In the genomic region with DNA sequence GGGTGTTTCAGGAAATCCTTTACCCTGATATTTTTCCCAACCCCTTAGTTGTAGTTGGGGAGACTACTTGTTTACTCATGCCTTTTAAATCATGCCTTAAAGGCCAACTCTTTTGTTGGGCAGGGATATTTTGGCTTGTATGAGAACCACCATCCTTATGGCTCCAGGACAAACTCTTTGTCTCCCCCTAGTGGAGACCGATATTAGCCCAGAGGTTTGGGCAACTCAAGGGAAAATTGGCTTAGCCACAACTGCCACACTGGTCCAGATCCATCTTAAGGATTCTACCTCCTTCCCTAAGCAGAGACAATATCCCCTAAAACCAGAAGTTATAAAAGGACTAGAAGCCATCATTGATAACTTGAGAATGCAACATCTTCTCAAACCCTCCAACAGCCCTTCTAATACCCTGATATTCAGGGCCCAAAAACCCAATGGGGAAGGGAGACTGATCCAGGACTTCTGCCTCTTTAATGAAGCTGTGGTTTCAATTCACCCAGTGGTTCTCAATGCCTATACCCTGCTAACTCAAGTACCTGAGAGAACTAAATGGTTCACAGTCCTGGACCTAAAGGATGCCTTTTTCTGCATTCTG, we compare ENCODE assay signal across 12 cellular contexts.
DNase-seq lines count a peak whose midpoint lies in the region; ATAC-seq, FAIRE-seq and TF ChIP-seq lines count a peak whose summit lies in the region.
"Had no signal": no experiment of that assay in that cellular context is flagged by ENCODE, and none has a peak within 500 bp of the region (broad histone marks: within the 10 kb centered on the region; RNA-seq: fewer than 3 reads in every experiment).

No MANE protein-coding gene starts in this region.

- H3K9me3 ChIP-seq in WERI-Rb-1 (ENCODE audit: severe bottlenecking) (peaks cover 9% of the 10 kb centered on the region), pancreas (no peaks in the 10 kb centered on the region), psoas muscle (peaks cover 7% of the 10 kb centered on the region)

- 40 to 42% methylated on average over 1 of the region's 1 CpG for WGBS in pancreas, 2 donors
- WGBS in psoas muscle, 3 donors: 54 to 72% (median 63%) methylated on average over 1 of the region's 1 CpG

- H3K4me3 ChIP-seq in WERI-Rb-1 (ENCODE audit: low read depth, low read length) (no peak overlapping the region), pancreas (no peak overlapping the region), psoas muscle (no peak overlapping the region)
- H3K4me3 ChIP-seq: SJSA1 had no signal

- ATAC-seq in pancreas (peak in 1 of 4 donors; percentile 36), psoas muscle (no peak)

- no peaks in the 10 kb centered on the region for H3K27me3 ChIP-seq in WERI-Rb-1 (ENCODE audit: insufficient read depth, low read depth, severe bottlenecking)
- H3K27me3 ChIP-seq in pancreas: no peaks in the 10 kb centered on the region
- H3K27me3 ChIP-seq in psoas muscle (ENCODE audit: insufficient read depth in 3 of 3, low read length in 2 of 3): no peaks in the 10 kb centered on the region
- H3K27me3 ChIP-seq: SJSA1 had no signal

- H3K27ac ChIP-seq in WERI-Rb-1: no peak overlapping the region
- H3K27ac ChIP-seq in pancreas: no peak overlapping the region
- no peak overlapping the region for H3K27ac ChIP-seq in psoas muscle
- H3K27ac ChIP-seq: SJSA1 had no signal

- intact Hi-C loops in pancreas (cut with DNase I) (no loop called here), psoas muscle (cut with DNase I) (no loop called here)

- DNase-seq in NCI-H524 (lab: John Stamatoyannopoulos, UW): peak; percentile 8 to 15
- DNase-seq in NCI-H524 treated with DMSO at 0.1 percent for 48 hours (lab: John Stamatoyannopoulos, UW): no peak
- DNase-seq in WERI-Rb-1: no peak
- DNase-seq in pancreas: no peak
- DNase-seq in NCI-H1092 (lab: John Stamatoyannopoulos, UW): no peak
- DNase-seq in psoas muscle: no peak
- DNase-seq in HuH-7.5 (ENCODE audit: low spot score): no peak
- DNase-seq: hippocampal formation, NCI-H1930, retina had no signal

- H3K4me1 ChIP-seq in pancreas (no peaks in the 10 kb centered on the region), psoas muscle (no peaks in the 10 kb centered on the region)
- H3K4me1 ChIP-seq: SJSA1 had no signal

- TF ChIP-seq CTCF in LNCAP (IDR thresholded peaks at IDR 0.05): peak; percentile 41
- TF ChIP-seq CTCF in WERI-Rb-1 (IDR thresholded peaks at IDR 0.05; ENCODE audit: low read depth, low read length): peak; percentile 55
- peak; percentile 7 to 29 (median 20) for TF ChIP-seq CTCF in pancreas (IDR thresholded peaks at IDR 0.05)
- no peak for TF ChIP-seq CTCF in psoas muscle (IDR thresholded peaks at IDR 0.05)

- H3K36me3 ChIP-seq in WERI-Rb-1 (no peaks in the 10 kb centered on the region), pancreas (no peaks in the 10 kb centered on the region), psoas muscle (ENCODE audit: insufficient read depth in 1 of 2, low read depth in 1 of 2) (no peaks in the 10 kb centered on the region)
- H3K36me3 ChIP-seq: SJSA1 had no signal

- FAIRE-seq in pancreas (lab: Jason Lieb, UNC): no peak

Comparison
In these comparisons a context has a peak if more than half of its experiments do, and no peak if none do; other contexts are left out.
1. DNase-seq: peak in NCI-H524 (2 of 2); none in NCI-H524 treated with DMSO at 0.1 percent for 48 hours (single experiment), WERI-Rb-1 (single experiment), pancreas (0 of 6), NCI-H1092 (single experiment), psoas muscle (0 of 2) and HuH-7.5 (single experiment).